Comparison of ENCODE assay signal across 10 cellular contexts in the genomic region with DNA sequence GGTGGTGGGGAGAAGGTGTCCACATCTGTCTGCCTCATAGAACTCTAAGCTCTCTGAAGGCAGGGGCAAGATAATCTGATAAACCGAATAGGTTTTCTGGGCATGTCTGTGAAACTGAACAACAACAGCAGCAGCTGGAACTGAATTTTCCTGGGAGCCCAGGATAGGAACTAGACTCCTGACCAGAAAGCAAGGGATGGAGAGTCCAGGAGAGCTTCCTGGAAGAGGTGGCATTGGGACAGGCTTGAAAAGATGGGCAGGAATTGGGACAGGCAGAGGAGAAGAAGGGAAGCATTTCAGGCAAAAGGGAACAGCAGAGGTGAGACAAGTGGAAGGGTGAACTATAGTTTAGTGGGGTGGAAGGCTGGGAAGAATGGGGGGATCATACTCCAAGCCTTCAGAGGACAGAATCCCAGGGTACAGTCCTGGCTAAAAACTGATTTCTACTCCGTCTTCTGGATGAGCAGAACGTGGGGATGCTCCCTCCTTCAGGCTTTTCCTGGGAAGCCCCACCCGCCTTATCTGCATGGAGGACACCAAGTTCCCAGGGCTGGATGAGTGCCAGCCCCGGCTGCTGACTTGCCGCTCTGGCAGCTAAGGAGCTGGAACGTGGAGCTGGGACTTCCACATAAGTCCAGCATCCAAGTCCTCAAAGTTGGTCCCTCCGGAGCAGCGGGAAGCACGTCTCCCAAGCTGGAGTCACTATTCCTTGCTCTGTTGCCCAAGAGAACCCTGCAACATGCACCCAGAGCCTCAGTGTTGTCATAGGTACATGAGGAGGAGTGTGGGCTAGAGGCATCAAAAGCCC. TPM values are rescaled to one million over a fixed set of nuclear protein-coding genes. Genes with fewer than 3 reads are reported as not detected.
DNase-seq lines count a peak whose midpoint lies in the region; ATAC-seq and TF ChIP-seq lines count a peak whose summit lies in the region.
"Had no signal": no experiment of that assay in that cellular context is flagged by ENCODE, and none has a peak within 500 bp of the region (broad histone marks: within the 10 kb centered on the region; RNA-seq: fewer than 3 reads in every experiment).

No MANE protein-coding gene starts in this region.

- TF ChIP-seq CTCF in 22Rv1 (IDR thresholded peaks at IDR 0.05) (no peak), mucosa of descending colon (IDR thresholded peaks at IDR 0.05) (no peak)

- H3K4me1 ChIP-seq in mucosa of descending colon (ENCODE audit: low read depth) = peaks cover 4% of the 10 kb centered on the region

- no peaks in the 10 kb centered on the region for H3K36me3 ChIP-seq in mucosa of descending colon (ENCODE audit: low read depth)

- H3K27me3 Mint-ChIP-seq in immature natural killer cell (ENCODE audit: low read depth in 3 of 3) = peaks cover 2 to 6% (median 5%) of the 10 kb centered on the region in 3 donors

- H3K36me3 Mint-ChIP-seq in immature natural killer cell = no peaks in the 10 kb centered on the region

- no peaks in the 10 kb centered on the region for H3K4me1 Mint-ChIP-seq in immature natural killer cell

- DNase-seq in NCI-H69 (lab: John Stamatoyannopoulos, UW) = peak; percentile 10
- peak; percentile 18 for DNase-seq in fibroblast of peridontal ligament (ENCODE audit: extremely low read depth)
- DNase-seq in mucosa of descending colon = peak; percentile 78 to 79 (median 79)
- DNase-seq in dedifferentiated amniotic fluid mesenchymal stem cell (ENCODE audit: extremely low spot score) = no peak
- no peak for DNase-seq in stimulated activated CD4-positive, alpha-beta T cell treated with anti-CD3 and anti-CD28 coated beads, Interleukin-4, amount 100 ng/mL, for 24 hours
- DNase-seq in NK-92 treated with Interleukin-12 subunit alpha and Interleukin-12 subunit beta, amount 100 ng/mL, for 24 hours (lab: John Stamatoyannopoulos, UW) = no peak
- DNase-seq in immature natural killer cell = no peak
- DNase-seq: NCI-H524 treated with DMSO at 0.1 percent for 48 hours had no signal

- H3K4me3 Mint-ChIP-seq in immature natural killer cell = no peak overlapping the region

- no peak overlapping the region for H3K27ac Mint-ChIP-seq in immature natural killer cell

- no peak overlapping the region for H3K4me3 ChIP-seq in mucosa of descending colon

- ATAC-seq in mucosa of descending colon = peak; percentile 69
- ATAC-seq: activated CD4-positive, CD25-positive, alpha-beta regulatory T cell treated with anti-CD3 and anti-CD28 coated beads, Interleukin-2, amount 50 U/mL, for 24 hours had no signal

- H3K9me3 Mint-ChIP-seq in immature natural killer cell = no peaks in the 10 kb centered on the region

- H3K27ac ChIP-seq in 22Rv1 = peak overlapping the region; percentile 39

- intact Hi-C loops in mucosa of descending colon (cut with DNase I, micrococcal nuclease) = no loop called here

- H3K9me3 ChIP-seq in mucosa of descending colon = no peaks in the 10 kb centered on the region

RNA-seq across cellular contexts. Expression of a gene that starts 13.9 kb away (rescaled TPM):
- total RNA-seq in mucosa of descending colon = 10 to 100 TPM; 12.3 to 36.9 (median 13.6) TPM
- polyA plus RNA-seq in immature natural killer cell = not detected

RNA-seq across cellular contexts. Expression of a gene that starts 34.9 kb away (rescaled TPM):
- total RNA-seq in mucosa of descending colon = under 1 TPM in 2 of 3 donors, not detected in 1; 0.63 to 0.81 TPM
- polyA plus RNA-seq in immature natural killer cell = not detected

RNA-seq across cellular contexts. Expression of a gene that starts 42.4 kb away (rescaled TPM):
- 10 to 100 TPM in 1 of 3 donors, 1 to 10 TPM in 2; 3.1 to 13.6 (median 4.0) TPM for total RNA-seq in mucosa of descending colon
- not detected for polyA plus RNA-seq in immature natural killer cell

Comparison
In these comparisons a context has a peak if more than half of its experiments do, and no peak if none do; other contexts are left out.
1. DNase-seq: peak in NCI-H69 (single experiment), fibroblast of peridontal ligament (single experiment) and mucosa of descending colon (3 of 3); none in dedifferentiated amniotic fluid mesenchymal stem cell (single experiment), stimulated activated CD4-positive, alpha-beta T cell treated with anti-CD3 and anti-CD28 coated beads, Interleukin-4, amount 100 ng/mL, for 24 hours (single experiment), NK-92 treated with Interleukin-12 subunit alpha and Interleukin-12 subunit beta, amount 100 ng/mL, for 24 hours (single experiment) and immature natural killer cell (0 of 3).